22 cellular contexts compared by ENCODE assay signal in genomic region chr2:79874015-79874414, GRCh38.
A peak's percentile ranks its signal among the peaks of the same experiment; 100 is the strongest.
DNase-seq lines count a peak whose midpoint lies in the region; ATAC-seq, FAIRE-seq and TF ChIP-seq lines count a peak whose summit lies in the region.
"Had no signal": no experiment of that assay in that cellular context is flagged by ENCODE, and none has a peak within 500 bp of the region (broad histone marks: within the 10 kb centered on the region; RNA-seq: fewer than 3 reads in every experiment).

No MANE protein-coding gene starts in this region.

- no peaks in the 10 kb centered on the region for H3K36me3 ChIP-seq in kidney (ENCODE audit: control insufficient read depth in 1 of 2, insufficient read depth in 2 of 2, low read length in 2 of 2)
- H3K36me3 ChIP-seq: BLaER1 had no signal

- intact Hi-C loops in kidney (cut with DNase I) (no loop called here), posterior vena cava (cut with DNase I) (no loop called here)

- ATAC-seq in GM21576 (IDR thresholded peaks at IDR 0.05; ENCODE audit: unreplicated experiment), result no peak
- ATAC-seq: CD8-positive, alpha-beta T cell; GM12878; GM23338 had no signal

- DNase-seq in NCI-H526 treated with DMSO at 0.1 percent for 48 hours (lab: John Stamatoyannopoulos, UW) (peak; percentile 42), NCI-H526 (lab: John Stamatoyannopoulos, UW) (no peak), kidney (peak; percentile 57), posterior vena cava (ENCODE audit: low spot score) (peak; percentile 67), amygdala (lab: John Stamatoyannopoulos, UW) (no peak)
- DNase-seq: Caco-2; CD4-positive, CD25-positive, alpha-beta regulatory T cell; CD8-positive, alpha-beta T cell; DMS 273 treated with DMSO at 0.1 percent for 48 hours; DMS79; EL; GDM1; HCEC 1CT had no signal

- no peak overlapping the region for H3K4me3 ChIP-seq in kidney (ENCODE audit: low read length in 2 of 2)
- H3K4me3 ChIP-seq: BLaER1, GM12878, GM23338 had no signal

- H3K9me3 ChIP-seq in kidney (ENCODE audit: control insufficient read depth in 1 of 2, low read length in 2 of 2), result no peaks in the 10 kb centered on the region
- H3K9me3 ChIP-seq: BLaER1, Caco-2 had no signal

- no peaks in the 10 kb centered on the region for H3K4me1 ChIP-seq in kidney (ENCODE audit: control insufficient read depth in 1 of 2, insufficient read depth in 1 of 2, low read depth in 1 of 2, low read length in 2 of 2)
- H3K4me1 ChIP-seq: BLaER1, Caco-2 had no signal

- no peak overlapping the region for H3K27ac ChIP-seq in kidney (ENCODE audit: low read depth in 2 of 2, low read length in 2 of 2)
- H3K27ac ChIP-seq: 22Rv1, BLaER1, C4-2B had no signal

- FAIRE-seq in kidney (lab: Jason Lieb, UNC), result no peak
- FAIRE-seq: A204.1, GM12878, GM19239, H54 had no signal

- TF ChIP-seq CTCF in kidney (IDR thresholded peaks at IDR 0.05; ENCODE audit: borderline replicate concordance, extremely low read depth, insufficient read depth), result no peak

- H3K9ac ChIP-seq in kidney (ENCODE audit: low read length in 2 of 2), result no peak overlapping the region
- H3K9ac ChIP-seq: BLaER1 had no signal

Comparison
In these comparisons a context has a peak if more than half of its experiments do, and no peak if none do; other contexts are left out.
1. DNase-seq: peak in NCI-H526 treated with DMSO at 0.1 percent for 48 hours (single experiment), kidney (single experiment) and posterior vena cava (single experiment); none in NCI-H526 (0 of 2) and amygdala (0 of 56).